Comparison of ENCODE assay signal across 1 cellular context in the genomic region with DNA sequence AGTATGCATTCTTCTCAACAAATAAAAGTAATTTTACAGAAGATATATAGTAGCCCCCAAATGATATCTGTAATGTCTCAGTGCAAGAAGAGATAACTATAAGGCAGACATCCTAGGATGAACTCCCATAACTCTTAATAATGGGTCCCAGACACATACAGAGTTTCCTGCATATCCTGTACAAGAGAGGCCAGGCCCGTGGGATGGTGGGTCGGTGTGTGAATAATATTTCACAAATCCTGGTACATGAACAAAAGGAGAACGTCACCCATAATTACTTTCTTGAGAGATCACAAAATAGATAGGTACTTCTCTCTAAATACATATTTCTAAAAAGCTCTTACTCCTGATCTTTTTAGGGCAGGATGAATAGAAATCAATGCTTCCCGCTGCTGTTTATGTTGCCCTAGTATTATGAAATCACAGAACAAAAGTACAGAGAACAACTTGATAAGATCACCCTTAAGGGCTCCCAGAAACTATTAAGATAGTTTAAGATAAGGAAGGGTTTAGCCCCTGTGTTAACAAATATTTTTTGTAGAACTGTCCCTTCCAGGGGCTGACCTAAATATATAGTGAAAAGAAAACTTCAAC.
TF ChIP-seq lines count a peak whose summit lies in the region.

No MANE protein-coding gene starts in this region.

TF ChIP-seq in GM23338, 12 proteins besides CTCF, POLR2A, EP300 and RAD21 (continued from another document):
- TF ChIP-seq, protein P1, sequence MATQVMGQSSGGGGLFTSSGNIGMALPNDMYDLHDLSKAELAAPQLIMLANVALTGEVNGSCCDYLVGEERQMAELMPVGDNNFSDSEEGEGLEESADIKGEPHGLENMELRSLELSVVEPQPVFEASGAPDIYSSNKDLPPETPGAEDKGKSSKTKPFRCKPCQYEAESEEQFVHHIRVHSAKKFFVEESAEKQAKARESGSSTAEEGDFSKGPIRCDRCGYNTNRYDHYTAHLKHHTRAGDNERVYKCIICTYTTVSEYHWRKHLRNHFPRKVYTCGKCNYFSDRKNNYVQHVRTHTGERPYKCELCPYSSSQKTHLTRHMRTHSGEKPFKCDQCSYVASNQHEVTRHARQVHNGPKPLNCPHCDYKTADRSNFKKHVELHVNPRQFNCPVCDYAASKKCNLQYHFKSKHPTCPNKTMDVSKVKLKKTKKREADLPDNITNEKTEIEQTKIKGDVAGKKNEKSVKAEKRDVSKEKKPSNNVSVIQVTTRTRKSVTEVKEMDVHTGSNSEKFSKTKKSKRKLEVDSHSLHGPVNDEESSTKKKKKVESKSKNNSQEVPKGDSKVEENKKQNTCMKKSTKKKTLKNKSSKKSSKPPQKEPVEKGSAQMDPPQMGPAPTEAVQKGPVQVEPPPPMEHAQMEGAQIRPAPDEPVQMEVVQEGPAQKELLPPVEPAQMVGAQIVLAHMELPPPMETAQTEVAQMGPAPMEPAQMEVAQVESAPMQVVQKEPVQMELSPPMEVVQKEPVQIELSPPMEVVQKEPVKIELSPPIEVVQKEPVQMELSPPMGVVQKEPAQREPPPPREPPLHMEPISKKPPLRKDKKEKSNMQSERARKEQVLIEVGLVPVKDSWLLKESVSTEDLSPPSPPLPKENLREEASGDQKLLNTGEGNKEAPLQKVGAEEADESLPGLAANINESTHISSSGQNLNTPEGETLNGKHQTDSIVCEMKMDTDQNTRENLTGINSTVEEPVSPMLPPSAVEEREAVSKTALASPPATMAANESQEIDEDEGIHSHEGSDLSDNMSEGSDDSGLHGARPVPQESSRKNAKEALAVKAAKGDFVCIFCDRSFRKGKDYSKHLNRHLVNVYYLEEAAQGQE (IDR thresholded peaks at IDR 0.05; ENCODE audit: unreplicated experiment), result no peak
TF ChIP-seq in GM23338: peak in this region for 0.
